7 cellular contexts compared by ENCODE assay signal in genomic region chrX:51296138-51296537, GRCh38.
"Had no signal": no experiment of that assay in that cellular context is flagged by ENCODE, and none has a peak within 500 bp of the region (broad histone marks: within the 10 kb centered on the region; RNA-seq: fewer than 3 reads in every experiment).

No MANE protein-coding gene starts in this region.

- DNase-seq: GDM1, GF-D8 had no signal

- FAIRE-seq: G401.6, GM12878, GM12891, GM12892, GM18507 had no signal

- ATAC-seq: GM12878 had no signal
